ENCODE assay signal across 12 cellular contexts in genomic region chr2:12127639-12128038, GRCh38.
DNase-seq lines count a peak whose midpoint lies in the region; ATAC-seq and TF ChIP-seq lines count a peak whose summit lies in the region.
"Had no signal": no experiment of that assay in that cellular context is flagged by ENCODE, and none has a peak within 500 bp of the region (broad histone marks: within the 10 kb centered on the region; RNA-seq: fewer than 3 reads in every experiment).

No MANE protein-coding gene starts in this region.

- H3K36me3 Mint-ChIP-seq in T-helper 17 cell (ENCODE audit: low read depth) = no peaks in the 10 kb centered on the region
- H3K36me3 Mint-ChIP-seq in naive B cell = no peaks in the 10 kb centered on the region

- H3K27ac Mint-ChIP-seq in T-helper 17 cell = peak overlapping the region; percentile 67
- H3K27ac Mint-ChIP-seq in naive B cell = peak overlapping the region; percentile 44 to 86 (median 76)

- no peaks in the 10 kb centered on the region for H3K79me2 ChIP-seq in DOHH2 (ENCODE audit: control insufficient read depth, low read length)

- H3K4me1 ChIP-seq in DOHH2 (ENCODE audit: control insufficient read depth, low read length) (peaks cover 56% of the 10 kb centered on the region), foreskin keratinocyte (no peaks in the 10 kb centered on the region), psoas muscle (no peaks in the 10 kb centered on the region)

- H3F3A ChIP-seq in DOHH2 (ENCODE audit: control insufficient read depth, insufficient read depth) = peaks cover 11% of the 10 kb centered on the region

- ATAC-seq in GM19438 (IDR thresholded peaks at IDR 0.05; ENCODE audit: low read depth, unreplicated experiment) (peak; percentile 59), T-helper 17 cell (peak; percentile 80), naive B cell (ENCODE audit: low read depth in 2 of 2) (peak; percentile 67 to 77), foreskin keratinocyte (no peak), psoas muscle (no peak)
- ATAC-seq: HepG2 had no signal

- peak overlapping the region; percentile 80 for H3K27ac ChIP-seq in DOHH2 (ENCODE audit: low read depth, low read length)
- no peak overlapping the region for H3K27ac ChIP-seq in foreskin keratinocyte
- H3K27ac ChIP-seq in psoas muscle = no peak overlapping the region

- no peaks in the 10 kb centered on the region for H3K27me3 ChIP-seq in DOHH2 (ENCODE audit: control insufficient read depth, low read length)
- H3K27me3 ChIP-seq in foreskin keratinocyte = peaks cover 53% of the 10 kb centered on the region
- H3K27me3 ChIP-seq in psoas muscle (ENCODE audit: insufficient read depth in 3 of 3, low read length in 2 of 3) = peaks cover 0 to 5% (median 0%) of the 10 kb centered on the region in 3 donors

- no peaks in the 10 kb centered on the region for H3K36me3 ChIP-seq in DOHH2 (ENCODE audit: control insufficient read depth, low read length)
- no peaks in the 10 kb centered on the region for H3K36me3 ChIP-seq in psoas muscle (ENCODE audit: insufficient read depth in 1 of 2, low read depth in 1 of 2)

- 74 to 87% (median 80%) methylated on average over 2 of the region's 2 CpGs for WGBS in psoas muscle, 3 donors

- H3K4me2 ChIP-seq in DOHH2 (ENCODE audit: low read length) = peak overlapping the region; percentile 67

- H3K4me3 ChIP-seq in DOHH2 (ENCODE audit: low read length) = peak overlapping the region; percentile 34
- H3K4me3 ChIP-seq in psoas muscle = no peak overlapping the region

- H3K9me2 ChIP-seq in DOHH2 (replicated peaks; ENCODE audit: control insufficient read depth, low read length) = no peaks in the 10 kb centered on the region

- H3K9me3 ChIP-seq in DOHH2 (ENCODE audit: control insufficient read depth, insufficient read depth, low read length) (no peaks in the 10 kb centered on the region), T-helper 17 cell (ENCODE audit: control insufficient read depth, low read length, poor library complexity, severe bottlenecking) (no peaks in the 10 kb centered on the region), psoas muscle (no peaks in the 10 kb centered on the region)

- no peaks in the 10 kb centered on the region for H4K20me1 ChIP-seq in DOHH2 (ENCODE audit: control insufficient read depth, insufficient read depth, low read depth, low read length)

- no peaks in the 10 kb centered on the region for H3K9me3 Mint-ChIP-seq in naive B cell

- H3K27me3 Mint-ChIP-seq in T-helper 17 cell (no peaks in the 10 kb centered on the region), naive B cell (no peaks in the 10 kb centered on the region)

- intact Hi-C loops in psoas muscle (cut with DNase I) = no loop called here

- TF ChIP-seq CTCF in DOHH2 (IDR thresholded peaks at IDR 0.05; ENCODE audit: low read depth, low read length, poor library complexity, severe bottlenecking) (no peak), foreskin keratinocyte (conservative IDR thresholded peaks at IDR 0.05) (no peak), psoas muscle (IDR thresholded peaks at IDR 0.05) (no peak)

- no peak overlapping the region for H3K4me3 Mint-ChIP-seq in T-helper 17 cell
- peak overlapping the region in 4 of 8 donors; percentile 46 to 83 (median 61) for H3K4me3 Mint-ChIP-seq in naive B cell

- DNase-seq in T-helper 17 cell (no peak), naive B cell (peak; percentile 15), cerebellum (ENCODE audit: low spot score) (no peak), foreskin keratinocyte (no peak), cerebellar nuclear complex (lab: John Stamatoyannopoulos, UW) (no peak), psoas muscle (no peak)
- DNase-seq: NCI-H1694; NCI-H774; stimulated activated CD4-positive, alpha-beta T cell treated with anti-CD3 and anti-CD28 coated beads, Interleukin-4, amount 100 ng/mL, for 4 hours had no signal

- H3K4me1 Mint-ChIP-seq in T-helper 17 cell (peaks cover 12% of the 10 kb centered on the region), naive B cell (peaks cover 0 to 27% (median 0%) of the 10 kb centered on the region in 3 donors)

Comparison
In these comparisons a context has a peak if more than half of its experiments do, and no peak if none do; other contexts are left out.
1. ATAC-seq: peak in GM19438 (single experiment), T-helper 17 cell (single experiment) and naive B cell (2 of 2); none in foreskin keratinocyte (single experiment) and psoas muscle (0 of 4).